16 cellular contexts compared by ENCODE assay signal in genomic region chr6:30747300-30747687, GRCh38. TPM values are rescaled to one million over a fixed set of nuclear protein-coding genes. Genes with fewer than 3 reads are reported as not detected.
A peak's percentile ranks its signal among the peaks of the same experiment; 100 is the strongest.
DNase-seq lines count a peak whose midpoint lies in the region; ATAC-seq, FAIRE-seq and TF ChIP-seq lines count a peak whose summit lies in the region.
"Had no signal": no experiment of that assay in that cellular context is flagged by ENCODE, and none has a peak within 500 bp of the region (broad histone marks: within the 10 kb centered on the region; RNA-seq: fewer than 3 reads in every experiment).

No MANE protein-coding gene starts in this region.

- TF ChIP-seq CTCF in astrocyte (IDR thresholded peaks at IDR 0.05; ENCODE audit: insufficient read depth, low read depth, low read length): no peak

- no peak overlapping the region for H3K4ac ChIP-seq in mesendoderm (ENCODE audit: low read depth, low read length)

- H3K18ac ChIP-seq in mesendoderm (ENCODE audit: low read length): peak overlapping the region; percentile 71

- H3K27me3 Mint-ChIP-seq in activated T-cell treated with anti-CD3 and anti-CD28 coated beads, Interleukin-2, amount 50 U/mL, for 24 hours: no peaks in the 10 kb centered on the region
- H3K27me3 Mint-ChIP-seq in activated T-cell treated with anti-CD3 and anti-CD28 coated beads, Interleukin-2, amount 50 U/mL, for 72 hours (ENCODE audit: low read depth): no peaks in the 10 kb centered on the region
- no peaks in the 10 kb centered on the region for H3K27me3 Mint-ChIP-seq in astrocyte (ENCODE audit: low read depth, unreplicated experiment)

- no peaks in the 10 kb centered on the region for H3K27me3 ChIP-seq in astrocyte (ENCODE audit: insufficient read depth, low read length)
- no peaks in the 10 kb centered on the region for H3K27me3 ChIP-seq in mesendoderm (ENCODE audit: insufficient read depth, low read length, poor library complexity)
- H3K27me3 ChIP-seq in stomach smooth muscle (ENCODE audit: control insufficient read depth in 1 of 2, insufficient read depth in 2 of 2, low read length in 2 of 2): no peaks in the 10 kb centered on the region
- H3K27me3 ChIP-seq: upper lobe of right lung had no signal

- no peaks in the 10 kb centered on the region for H3K79me1 ChIP-seq in mesendoderm (ENCODE audit: low read length)

- WGBS in mesendoderm (ENCODE audit: extremely low coverage, insufficient coverage, low lambda C conversion rate): no CpG with 5 or more reads among the region's 1 CpG

- H2AFZ ChIP-seq in astrocyte (ENCODE audit: low read depth, low read length): no peak overlapping the region

- H3K9ac ChIP-seq in astrocyte (ENCODE audit: low read length) (peak overlapping the region; percentile 60), mesendoderm (ENCODE audit: low read length) (no peak overlapping the region), stomach smooth muscle (ENCODE audit: low read length in 2 of 2) (no peak overlapping the region)

- H3K9me3 ChIP-seq in astrocyte (ENCODE audit: insufficient read depth, low read depth, low read length) (no peaks in the 10 kb centered on the region), stomach smooth muscle (ENCODE audit: control insufficient read depth in 2 of 2, low read length in 2 of 2) (no peaks in the 10 kb centered on the region)
- H3K9me3 ChIP-seq: Caco-2, upper lobe of right lung had no signal

- ATAC-seq in activated T-cell treated with anti-CD3 and anti-CD28 coated beads, Interleukin-2, amount 50 U/mL, for 72 hours (replicated peaks in 1 of 2): no peak
- no peak for ATAC-seq in GM18870 (IDR thresholded peaks at IDR 0.05; ENCODE audit: unreplicated experiment)
- ATAC-seq: Right ventricle myocardium inferior had no signal

- peaks cover 60% of the 10 kb centered on the region for H3K4me1 Mint-ChIP-seq in activated T-cell treated with anti-CD3 and anti-CD28 coated beads, Interleukin-2, amount 50 U/mL, for 24 hours (ENCODE audit: low read depth)
- H3K4me1 Mint-ChIP-seq in activated T-cell treated with anti-CD3 and anti-CD28 coated beads, Interleukin-2, amount 50 U/mL, for 72 hours (ENCODE audit: low read depth): peaks cover 62% of the 10 kb centered on the region
- peaks cover 33% of the 10 kb centered on the region for H3K4me1 Mint-ChIP-seq in astrocyte (ENCODE audit: low read depth, unreplicated experiment)

- no peaks in the 10 kb centered on the region for H3K9me3 Mint-ChIP-seq in activated T-cell treated with anti-CD3 and anti-CD28 coated beads, Interleukin-2, amount 50 U/mL, for 24 hours
- no peaks in the 10 kb centered on the region for H3K9me3 Mint-ChIP-seq in activated T-cell treated with anti-CD3 and anti-CD28 coated beads, Interleukin-2, amount 50 U/mL, for 72 hours
- H3K9me3 Mint-ChIP-seq in astrocyte (ENCODE audit: unreplicated experiment): no peaks in the 10 kb centered on the region
- H3K9me3 Mint-ChIP-seq: IgD-negative memory B cell had no signal

- peak overlapping the region; percentile 46 for H2AK5ac ChIP-seq in mesendoderm (ENCODE audit: low read length)

- H2BK15ac ChIP-seq in mesendoderm (replicated peaks; ENCODE audit: low read depth): no peak overlapping the region

- H4K20me1 ChIP-seq in astrocyte (ENCODE audit: insufficient read depth, low read length): peaks cover 15% of the 10 kb centered on the region

- H3K36me3 ChIP-seq in astrocyte (ENCODE audit: insufficient read depth, low read length): no peaks in the 10 kb centered on the region
- H3K36me3 ChIP-seq in mesendoderm (ENCODE audit: control insufficient read depth, insufficient read depth, low read length): peaks cover 3% of the 10 kb centered on the region
- H3K36me3 ChIP-seq in stomach smooth muscle (ENCODE audit: control insufficient read depth in 2 of 2, insufficient read depth in 2 of 2, low read length in 2 of 2): no peaks in the 10 kb centered on the region
- H3K36me3 ChIP-seq: upper lobe of right lung had no signal

- no peak overlapping the region for H4K8ac ChIP-seq in mesendoderm (ENCODE audit: low read depth, low read length)

- H3K4me1 ChIP-seq in astrocyte (ENCODE audit: insufficient read depth, low read length) (peaks cover 42% of the 10 kb centered on the region), mesendoderm (ENCODE audit: control insufficient read depth, low read depth, low read length) (peaks cover 7% of the 10 kb centered on the region), stomach smooth muscle (ENCODE audit: control insufficient read depth, insufficient read depth, low read length) (peaks cover 29% of the 10 kb centered on the region)

- H2BK5ac ChIP-seq in mesendoderm (ENCODE audit: low read length): no peak overlapping the region

- DNase-seq in activated T-cell treated with anti-CD3 and anti-CD28 coated beads, Interleukin-2, amount 50 U/mL, for 24 hours: no peak
- no peak for DNase-seq in activated T-cell treated with anti-CD3 and anti-CD28 coated beads, Interleukin-2, amount 50 U/mL, for 72 hours
- no peak for DNase-seq in astrocyte (ENCODE audit: low read depth)
- DNase-seq in mesendoderm: no peak
- no peak for DNase-seq in NCI-H510A treated with DMSO at 0.1 percent for 48 hours (lab: John Stamatoyannopoulos, UW)
- no peak for DNase-seq in DMS 273 (lab: John Stamatoyannopoulos, UW; ENCODE audit: unreplicated experiment)
- DNase-seq: ACHN, Caco-2, cortex of kidney, NCI-H1436 treated with DMSO at 0.1 percent for 48 hours, NCI-H526 treated with DMSO at 0.1 percent for 48 hours, upper lobe of right lung had no signal

- no peak overlapping the region for H4K5ac ChIP-seq in mesendoderm (ENCODE audit: low read length)

- peak overlapping the region; percentile 77 for H3K27ac ChIP-seq in astrocyte (ENCODE audit: low read depth, low read length)
- H3K27ac ChIP-seq in mesendoderm (ENCODE audit: low read depth, low read length): no peak overlapping the region
- H3K27ac ChIP-seq in stomach smooth muscle (ENCODE audit: low read length): peak overlapping the region; percentile 53
- H3K27ac ChIP-seq: upper lobe of right lung had no signal

- H3K23ac ChIP-seq in mesendoderm (ENCODE audit: low read length): no peak overlapping the region

- no peak for FAIRE-seq in astrocyte (lab: Jason Lieb, UNC)

- no peak overlapping the region for H3K56ac ChIP-seq in mesendoderm (ENCODE audit: low read length)

- H3K4me3 ChIP-seq in astrocyte (ENCODE audit: insufficient read depth, low read depth, low read length): no peak overlapping the region
- H3K4me3 ChIP-seq in mesendoderm (ENCODE audit: low read length): no peak overlapping the region
- no peak overlapping the region for H3K4me3 ChIP-seq in stomach smooth muscle (ENCODE audit: low read length in 2 of 2)
- H3K4me3 ChIP-seq: upper lobe of right lung had no signal

- peak overlapping the region; percentile 42 for H3K27ac Mint-ChIP-seq in activated T-cell treated with anti-CD3 and anti-CD28 coated beads, Interleukin-2, amount 50 U/mL, for 24 hours
- no peak overlapping the region for H3K27ac Mint-ChIP-seq in activated T-cell treated with anti-CD3 and anti-CD28 coated beads, Interleukin-2, amount 50 U/mL, for 72 hours
- H3K27ac Mint-ChIP-seq in astrocyte (ENCODE audit: unreplicated experiment): peak overlapping the region; percentile 80
- H3K27ac Mint-ChIP-seq: IgD-negative memory B cell had no signal

- peaks cover 19% of the 10 kb centered on the region for H3K36me3 Mint-ChIP-seq in activated T-cell treated with anti-CD3 and anti-CD28 coated beads, Interleukin-2, amount 50 U/mL, for 24 hours (ENCODE audit: low read depth)
- peaks cover 8 to 12% of the 10 kb centered on the region in 2 donors for H3K36me3 Mint-ChIP-seq in activated T-cell treated with anti-CD3 and anti-CD28 coated beads, Interleukin-2, amount 50 U/mL, for 72 hours (ENCODE audit: insufficient read depth in 2 of 2)
- peaks cover 5% of the 10 kb centered on the region for H3K36me3 Mint-ChIP-seq in astrocyte (ENCODE audit: low read depth, unreplicated experiment)
- H3K36me3 Mint-ChIP-seq: IgD-negative memory B cell had no signal

- H3K79me2 ChIP-seq in astrocyte (ENCODE audit: insufficient read depth, low read length) (peaks cover 20% of the 10 kb centered on the region), mesendoderm (ENCODE audit: control insufficient read depth, insufficient read depth, low read length) (peaks cover 15% of the 10 kb centered on the region)

- peak overlapping the region; percentile 43 for H3K4me2 ChIP-seq in astrocyte (ENCODE audit: low read length)
- H3K4me2 ChIP-seq in mesendoderm (ENCODE audit: low read length): no peak overlapping the region

- no peak overlapping the region for H3K4me3 Mint-ChIP-seq in activated T-cell treated with anti-CD3 and anti-CD28 coated beads, Interleukin-2, amount 50 U/mL, for 24 hours
- no peak overlapping the region for H3K4me3 Mint-ChIP-seq in activated T-cell treated with anti-CD3 and anti-CD28 coated beads, Interleukin-2, amount 50 U/mL, for 72 hours
- no peak overlapping the region for H3K4me3 Mint-ChIP-seq in astrocyte (ENCODE audit: unreplicated experiment)

- H2BK120ac ChIP-seq in mesendoderm (ENCODE audit: low read depth, low read length): no peak overlapping the region

RNA-seq across cellular contexts. Expression of gene IER3, which starts 2.9 kb away (rescaled TPM):
- total RNA-seq in activated T-cell treated with anti-CD3 and anti-CD28 coated beads, Interleukin-2, amount 50 U/mL, for 72 hours: 100 to 1,000 TPM; 174 to 197 TPM
- 216 and 221 TPM in 2 replicates for total RNA-seq in astrocyte
- polyA plus RNA-seq in mesendoderm (2013, experiment 1 of 2): 285 TPM
- polyA plus RNA-seq in mesendoderm (2013, experiment 2 of 2): 254 TPM

RNA-seq across cellular contexts. Expression of gene FLOT1, which starts 4.8 kb away (rescaled TPM):
- 100 to 1,000 TPM; 293 to 319 TPM for total RNA-seq in activated T-cell treated with anti-CD3 and anti-CD28 coated beads, Interleukin-2, amount 50 U/mL, for 72 hours
- 77.6 and 85.2 TPM in 2 replicates for total RNA-seq in astrocyte
- 70.7 TPM for polyA plus RNA-seq in mesendoderm (2013, experiment 1 of 2)
- polyA plus RNA-seq in mesendoderm (2013, experiment 2 of 2): 68.2 TPM

RNA-seq across cellular contexts. Expression of gene TUBB, which starts 27.1 kb away (rescaled TPM):
- 100 to 1,000 TPM; 668 to 724 TPM for total RNA-seq in activated T-cell treated with anti-CD3 and anti-CD28 coated beads, Interleukin-2, amount 50 U/mL, for 72 hours
- total RNA-seq in astrocyte: 815 and 887 TPM in 2 replicates
- 1,956 TPM for polyA plus RNA-seq in mesendoderm (2013, experiment 1 of 2)
- polyA plus RNA-seq in mesendoderm (2013, experiment 2 of 2): 1,954 TPM

RNA-seq across cellular contexts. Expression of gene MDC1, which starts 30.2 kb away (rescaled TPM):
- total RNA-seq in activated T-cell treated with anti-CD3 and anti-CD28 coated beads, Interleukin-2, amount 50 U/mL, for 72 hours: 100 to 1,000 TPM; 102 to 127 TPM
- 25.2 and 25.4 TPM in 2 replicates for total RNA-seq in astrocyte
- 30.4 TPM for polyA plus RNA-seq in mesendoderm (2013, experiment 1 of 2)
- 29.4 TPM for polyA plus RNA-seq in mesendoderm (2013, experiment 2 of 2)

RNA-seq across cellular contexts. Expression of gene NRM, which starts 56.5 kb away (rescaled TPM):
- total RNA-seq in activated T-cell treated with anti-CD3 and anti-CD28 coated beads, Interleukin-2, amount 50 U/mL, for 72 hours: 10 to 100 TPM; 26.9 to 29.6 TPM
- total RNA-seq in astrocyte: 12.2 and 12.8 TPM in 2 replicates
- polyA plus RNA-seq in mesendoderm (2013, experiment 1 of 2): 49.8 TPM
- polyA plus RNA-seq in mesendoderm (2013, experiment 2 of 2): 49.7 TPM
